Comparison of ENCODE assay signal across 10 cellular contexts in the genomic region with DNA sequence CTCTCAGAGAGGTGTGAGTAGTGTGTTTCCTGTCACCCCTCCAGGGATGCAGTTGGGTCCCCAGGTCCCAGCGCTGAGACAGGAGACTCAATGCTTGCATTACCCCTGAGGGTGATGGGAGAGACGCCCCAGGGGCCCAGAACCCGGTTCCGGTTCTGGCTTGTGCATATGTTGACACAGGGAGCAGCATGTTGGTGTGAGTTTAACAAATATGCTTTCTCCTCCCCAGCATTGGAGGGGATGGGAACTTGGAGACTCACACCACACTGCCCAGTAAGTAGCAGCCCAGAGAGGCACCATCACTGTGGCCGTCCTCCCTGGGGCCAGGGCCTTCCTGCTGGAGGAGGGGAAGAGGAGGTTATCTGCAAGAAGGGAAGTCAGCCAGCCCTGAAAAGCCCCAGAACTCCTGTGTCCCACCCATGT.
DNase-seq lines count a peak whose midpoint lies in the region; ATAC-seq and TF ChIP-seq lines count a peak whose summit lies in the region.
"Had no signal": no experiment of that assay in that cellular context is flagged by ENCODE, and none has a peak within 500 bp of the region (broad histone marks: within the 10 kb centered on the region; RNA-seq: fewer than 3 reads in every experiment).

No MANE protein-coding gene starts in this region.

- H3K9ac ChIP-seq in colonic mucosa (ENCODE audit: low read depth in 2 of 2, low read length in 2 of 2) = peak overlapping the region; percentile 52 to 66

- no peaks in the 10 kb centered on the region for H3K36me3 ChIP-seq in right atrium auricular region
- no peaks in the 10 kb centered on the region for H3K36me3 ChIP-seq in colonic mucosa
- peaks cover 37% of the 10 kb centered on the region for H3K36me3 ChIP-seq in neutrophil

- no peak for DNase-seq in right atrium auricular region (ENCODE audit: low spot score)
- DNase-seq in right cardiac atrium = no peak
- no peak for DNase-seq in colonic mucosa
- no peak for DNase-seq in MV-4-11 (lab: John Stamatoyannopoulos, UW)
- DNase-seq in NCI-H1930 (lab: John Stamatoyannopoulos, UW) = no peak
- DNase-seq in KG1 (lab: John Stamatoyannopoulos, UW) = no peak
- no peak for DNase-seq in DMS153 (lab: John Stamatoyannopoulos, UW)
- DNase-seq: NCI-H1436 had no signal

- H3K9me3 ChIP-seq in right atrium auricular region (no peaks in the 10 kb centered on the region), right cardiac atrium (ENCODE audit: control insufficient read depth, low read length) (no peaks in the 10 kb centered on the region), colonic mucosa (no peaks in the 10 kb centered on the region), neutrophil (no peaks in the 10 kb centered on the region)

- H3K4me1 ChIP-seq in right atrium auricular region (peaks cover 0 to 34% of the 10 kb centered on the region in 2 donors), right cardiac atrium (ENCODE audit: control insufficient read depth, insufficient read depth, low read length) (peaks cover 12% of the 10 kb centered on the region), colonic mucosa (peaks cover 23% of the 10 kb centered on the region), neutrophil (ENCODE audit: control insufficient read depth in 1 of 2, insufficient read depth in 1 of 2, low read depth in 1 of 2, low read length in 1 of 2) (peaks cover 57 to 60% of the 10 kb centered on the region in 2 experiments)

- ATAC-seq in right cardiac atrium = no peak

- no peaks in the 10 kb centered on the region for H3K27me3 ChIP-seq in right atrium auricular region
- H3K27me3 ChIP-seq in right cardiac atrium (ENCODE audit: control insufficient read depth, insufficient read depth) = no peaks in the 10 kb centered on the region
- no peaks in the 10 kb centered on the region for H3K27me3 ChIP-seq in colonic mucosa
- H3K27me3 ChIP-seq in neutrophil = no peaks in the 10 kb centered on the region

- TF ChIP-seq CTCF in right atrium auricular region (IDR thresholded peaks at IDR 0.05) = no peak
- no peak for TF ChIP-seq CTCF in colonic mucosa (IDR thresholded peaks at IDR 0.05)
- TF ChIP-seq CTCF in neutrophil (IDR thresholded peaks at IDR 0.05) = no peak

- 89% methylated on average over 5 of the region's 5 CpGs for WGBS in right cardiac atrium

- H3K27ac ChIP-seq in right atrium auricular region (peak overlapping the region; percentile 76 to 80), right cardiac atrium (ENCODE audit: low read length) (no peak overlapping the region), colonic mucosa (no peak overlapping the region), neutrophil (peak overlapping the region; percentile 96)

- intact Hi-C loops in right cardiac atrium (cut with DNase I) = no loop called here
- intact Hi-C loops in colonic mucosa (cut with DNase I) = loop anchor here (5.0 kb wide), 1 partner anchor 132 kb away; a partner anchor contains a TSS

- H3K4me3 ChIP-seq in right atrium auricular region = no peak overlapping the region
- H3K4me3 ChIP-seq in right cardiac atrium (ENCODE audit: low read length) = no peak overlapping the region
- no peak overlapping the region for H3K4me3 ChIP-seq in colonic mucosa
- peak overlapping the region in 1 of 2 experiments; percentile 50 for H3K4me3 ChIP-seq in neutrophil (ENCODE audit: low read depth in 1 of 2, low read length in 1 of 2)
- H3K4me3 ChIP-seq: lung had no signal

Comparison
In these comparisons a context has a peak if more than half of its experiments do, and no peak if none do; other contexts are left out.
1. H3K27ac ChIP-seq: peak in right atrium auricular region (2 of 2) and neutrophil (single experiment); none in right cardiac atrium (single experiment) and colonic mucosa (single experiment).